In the genomic region with DNA sequence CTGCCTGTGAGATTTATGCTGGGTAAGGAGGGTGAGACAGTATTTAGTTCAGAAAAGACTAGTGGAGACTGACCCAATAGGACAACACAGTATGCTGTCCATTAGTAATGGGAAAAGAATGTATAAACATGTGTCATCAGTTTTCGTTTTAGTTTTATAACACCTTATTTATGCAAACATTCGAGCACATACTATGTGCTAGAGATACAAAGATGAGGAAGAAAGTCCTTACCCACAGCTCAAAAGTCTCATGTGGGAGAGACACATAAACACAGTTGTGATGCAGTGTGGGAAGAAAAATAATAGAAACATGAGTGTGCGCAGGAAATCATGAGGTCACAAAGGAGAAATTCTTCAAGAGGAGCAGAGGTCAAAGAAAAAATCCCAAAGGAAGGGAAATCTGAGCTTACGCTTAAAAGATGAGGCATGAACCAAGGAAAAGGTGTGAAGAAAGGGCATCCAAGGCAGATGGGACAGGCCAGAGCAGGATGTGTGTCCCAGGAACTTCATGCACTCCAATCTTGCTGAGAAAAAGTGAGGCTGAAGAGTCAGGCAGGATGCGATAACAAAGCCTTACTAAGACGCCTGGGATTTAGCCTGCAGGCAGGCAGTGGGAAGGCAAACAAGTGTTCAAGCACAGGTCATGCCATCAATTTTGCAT, we compare ENCODE assay signal across 7 cellular contexts. TPM values are rescaled to one million over a fixed set of nuclear protein-coding genes. Genes with fewer than 3 reads are reported as not detected.
DNase-seq lines count a peak whose midpoint lies in the region; ATAC-seq and TF ChIP-seq lines count a peak whose summit lies in the region.

No MANE protein-coding gene starts in this region.

- no peak for TF ChIP-seq POLR2A in tibial nerve (IDR thresholded peaks at IDR 0.05)

- CTCF ChIA-PET in Calu3 (lab: Charles Lee) = no interaction called here

- peak overlapping the region in 2 of 4 donors; percentile 59 to 69 for H3K27ac ChIP-seq in tibial nerve

- no peaks in the 10 kb centered on the region for H3K9me3 ChIP-seq in tibial nerve

- H3K36me3 Mint-ChIP-seq in Calu3 (ENCODE audit: insufficient read depth, unreplicated experiment) = peaks cover 22% of the 10 kb centered on the region

- WGBS in tibial nerve, 2 donors = 44 to 50% methylated on average over 6 of the region's 6 CpGs

- H3K4me1 Mint-ChIP-seq in Calu3 (ENCODE audit: low read depth, unreplicated experiment) = peaks cover 13% of the 10 kb centered on the region

- no peak overlapping the region for H3K4me3 Mint-ChIP-seq in Calu3 (ENCODE audit: low read depth, unreplicated experiment)

- intact Hi-C loops in Calu3 (cut with micrococcal nuclease; ENCODE audit: unreplicated experiment) = no loop called here

- TF ChIP-seq CTCF in tibial nerve (IDR thresholded peaks at IDR 0.05) (no peak), Calu3 (IDR thresholded peaks at IDR 0.05; ENCODE audit: unreplicated experiment) (no peak)

- H3K9me3 Mint-ChIP-seq in Calu3 (ENCODE audit: low read depth, unreplicated experiment) = no peaks in the 10 kb centered on the region

- peaks cover 0 to 15% (median 3%) of the 10 kb centered on the region in 4 donors for H3K4me1 ChIP-seq in tibial nerve

- peak; percentile 98 for DNase-seq in HS-5 (ENCODE audit: low read depth)
- DNase-seq in brain pericyte (ENCODE audit: low read depth, low spot score) = peak; percentile 84
- peak; percentile 73 for DNase-seq in kidney tubule cell (ENCODE audit: low spot score)
- DNase-seq in tibial nerve (ENCODE audit: low spot score in 2 of 2) = no peak
- DNase-seq in Calu3 = no peak

- H3K27ac Mint-ChIP-seq in Calu3 (ENCODE audit: unreplicated experiment) = no peak overlapping the region

- peak; percentile 28 to 68 for TF ChIP-seq EP300 in tibial nerve (IDR thresholded peaks at IDR 0.05)

- no TSS peak for BruUV-seq in Calu3 (replicated peaks; lab: Mats Ljungman, UMichigan)

- no peak overlapping the region for H3K4me3 ChIP-seq in tibial nerve

- no peaks in the 10 kb centered on the region for H3K27me3 Mint-ChIP-seq in Calu3 (ENCODE audit: unreplicated experiment)

- no peak for ATAC-seq in HG02938 (IDR thresholded peaks at IDR 0.05; ENCODE audit: unreplicated experiment)
- ATAC-seq in HG03520 (IDR thresholded peaks at IDR 0.05; ENCODE audit: unreplicated experiment) = no peak

- peaks cover 0 to 32% (median 0%) of the 10 kb centered on the region in 3 donors for H3K36me3 ChIP-seq in tibial nerve

- H3K27me3 ChIP-seq in tibial nerve = no peaks in the 10 kb centered on the region

RNA-seq across cellular contexts. Expression of a gene that starts 8.1 kb away (rescaled TPM):
- total RNA-seq in tibial nerve (10 to 100 TPM in 2 of 4 donors, 1 to 10 TPM in 2; 5.9 to 21.3 (median 13.8) TPM), Calu3 (2022) (27.6 TPM in 2 replicates)

Comparison
In these comparisons a context has a peak if more than half of its experiments do, and no peak if none do; other contexts are left out.
1. DNase-seq: peak in HS-5 (single experiment), brain pericyte (single experiment) and kidney tubule cell (single experiment); none in tibial nerve (0 of 2) and Calu3 (single experiment).